In genomic region chr16:24689128-24689527, GRCh38 we compare ENCODE assay signal across 9 cellular contexts. TPM values are rescaled to one million over a fixed set of nuclear protein-coding genes. Genes with fewer than 3 reads are reported as not detected.
DNase-seq lines count a peak whose midpoint lies in the region; ATAC-seq, FAIRE-seq and TF ChIP-seq lines count a peak whose summit lies in the region.
"Had no signal": no experiment of that assay in that cellular context is flagged by ENCODE, and none has a peak within 500 bp of the region (broad histone marks: within the 10 kb centered on the region; RNA-seq: fewer than 3 reads in every experiment).

No MANE protein-coding gene starts in this region.

- H3K4me1 Mint-ChIP-seq in activated naive CD8-positive, alpha-beta T cell treated with anti-CD3 and anti-CD28 coated beads, Interleukin-2, amount 50 U/mL, for 24 hours: no peaks in the 10 kb centered on the region

- no peak overlapping the region for H3K4me3 ChIP-seq in bronchial epithelial cell (ENCODE audit: low read depth, low read length)
- H3K4me3 ChIP-seq: SK-N-MC had no signal

- no peak overlapping the region for H3K4me3 Mint-ChIP-seq in activated naive CD8-positive, alpha-beta T cell treated with anti-CD3 and anti-CD28 coated beads, Interleukin-2, amount 50 U/mL, for 24 hours

- peak; percentile 48 for DNase-seq in GM04504 (ENCODE audit: low read depth)
- DNase-seq in MV-4-11 (lab: John Stamatoyannopoulos, UW): peak; percentile 13
- DNase-seq in bronchial epithelial cell (ENCODE audit: low read depth): peak; percentile 45
- DNase-seq in lung microvascular endothelial cell (ENCODE audit: low read depth in 2 of 2): peak; percentile 76 to 81
- no peak for DNase-seq in activated naive CD8-positive, alpha-beta T cell treated with anti-CD3 and anti-CD28 coated beads, Interleukin-2, amount 50 U/mL, for 24 hours
- DNase-seq in activated CD8-positive, alpha-beta memory T cell treated with anti-CD3 and anti-CD28 coated beads, Interleukin-2, amount 50 U/mL, for 48 hours: no peak

- no peak for FAIRE-seq in bronchial epithelial cell (lab: Jason Lieb, UNC)

- ATAC-seq in activated naive CD8-positive, alpha-beta T cell treated with anti-CD3 and anti-CD28 coated beads, Interleukin-2, amount 50 U/mL, for 24 hours: no peak
- ATAC-seq in HG03565 (IDR thresholded peaks at IDR 0.05; ENCODE audit: unreplicated experiment) (no peak), GM18502 (IDR thresholded peaks at IDR 0.05; ENCODE audit: poor library complexity, unreplicated experiment) (no peak)

- no peaks in the 10 kb centered on the region for H3K36me3 ChIP-seq in bronchial epithelial cell (ENCODE audit: control insufficient read depth, insufficient read depth, low read length)

- TF ChIP-seq CTCF in bronchial epithelial cell (IDR thresholded peaks at IDR 0.05; ENCODE audit: insufficient read depth, low read length, severe bottlenecking): peak; percentile 68

- H3K36me3 Mint-ChIP-seq in activated naive CD8-positive, alpha-beta T cell treated with anti-CD3 and anti-CD28 coated beads, Interleukin-2, amount 50 U/mL, for 24 hours (ENCODE audit: low read depth): no peaks in the 10 kb centered on the region

- H3K27me3 Mint-ChIP-seq in activated naive CD8-positive, alpha-beta T cell treated with anti-CD3 and anti-CD28 coated beads, Interleukin-2, amount 50 U/mL, for 24 hours: peaks cover 11% of the 10 kb centered on the region

- no peak overlapping the region for H3K27ac Mint-ChIP-seq in activated naive CD8-positive, alpha-beta T cell treated with anti-CD3 and anti-CD28 coated beads, Interleukin-2, amount 50 U/mL, for 24 hours

- no peaks in the 10 kb centered on the region for H3K9me3 Mint-ChIP-seq in activated naive CD8-positive, alpha-beta T cell treated with anti-CD3 and anti-CD28 coated beads, Interleukin-2, amount 50 U/mL, for 24 hours

- no peaks in the 10 kb centered on the region for H3K27me3 ChIP-seq in bronchial epithelial cell (ENCODE audit: control insufficient read depth, insufficient read depth, low read length)

RNA-seq across cellular contexts. Expression of gene TNRC6A, which starts 40.3 kb away (rescaled TPM):
- total RNA-seq in bronchial epithelial cell: 14.2 and 17.8 TPM in 2 replicates
- 18.1 and 22.2 TPM in 2 replicates for total RNA-seq in lung microvascular endothelial cell

Comparison
In these comparisons a context has a peak if more than half of its experiments do, and no peak if none do; other contexts are left out.
1. DNase-seq: peak in GM04504 (single experiment), MV-4-11 (single experiment), bronchial epithelial cell (single experiment) and lung microvascular endothelial cell (2 of 2); none in activated naive CD8-positive, alpha-beta T cell treated with anti-CD3 and anti-CD28 coated beads, Interleukin-2, amount 50 U/mL, for 24 hours (single experiment) and activated CD8-positive, alpha-beta memory T cell treated with anti-CD3 and anti-CD28 coated beads, Interleukin-2, amount 50 U/mL, for 48 hours (single experiment).